12 cellular contexts compared by ENCODE assay signal in the genomic region with DNA sequence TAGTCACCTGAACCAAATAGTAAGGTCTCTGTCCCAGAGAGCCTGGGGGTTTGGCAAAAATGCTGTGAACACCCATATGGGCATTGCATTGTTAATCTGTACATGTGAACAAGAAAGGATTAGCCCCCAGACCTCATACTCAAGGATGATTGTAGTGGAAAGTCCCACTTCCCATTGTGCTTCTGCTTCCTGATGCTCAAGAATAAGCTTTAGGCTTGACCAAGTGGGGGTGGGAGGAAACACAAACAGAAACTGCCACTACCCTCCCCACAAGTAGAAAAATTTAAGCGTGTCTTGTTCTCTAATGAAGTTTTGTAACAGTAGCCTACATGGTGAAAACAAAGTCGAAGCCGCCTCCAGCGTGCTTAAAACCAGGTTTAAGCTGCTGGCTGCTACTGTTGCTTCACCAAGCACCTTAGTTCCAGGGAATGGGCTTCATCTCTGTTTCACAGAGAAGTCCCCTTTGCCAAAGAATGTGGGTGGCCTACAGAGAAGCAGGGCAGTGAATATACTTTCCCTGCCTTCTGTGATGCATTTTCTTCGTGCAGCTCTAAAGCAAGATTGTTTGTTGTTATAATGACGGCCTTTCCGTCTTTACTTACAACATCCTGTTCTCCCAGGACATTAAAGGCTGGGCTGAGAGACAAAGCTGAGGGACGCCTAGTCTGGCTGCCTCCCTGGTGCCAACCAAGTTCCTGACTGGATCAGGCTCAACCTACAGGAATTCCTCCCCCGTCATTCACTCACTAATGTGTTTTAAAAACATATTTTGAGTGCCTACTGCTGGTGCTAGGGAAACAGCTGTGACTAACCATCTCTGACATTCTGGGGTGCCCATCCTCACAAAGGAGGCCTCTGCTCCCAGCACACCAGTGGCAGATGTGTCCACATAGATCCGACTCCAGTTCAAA. TPM values are rescaled to one million over a fixed set of nuclear protein-coding genes. Genes with fewer than 3 reads are reported as not detected.
A peak's percentile ranks its signal among the peaks of the same experiment; 100 is the strongest.
DNase-seq lines count a peak whose midpoint lies in the region; ATAC-seq, FAIRE-seq and TF ChIP-seq lines count a peak whose summit lies in the region.
"Had no signal": no experiment of that assay in that cellular context is flagged by ENCODE, and none has a peak within 500 bp of the region (broad histone marks: within the 10 kb centered on the region; RNA-seq: fewer than 3 reads in every experiment).

No MANE protein-coding gene starts in this region.

- CTCF ChIA-PET in SK-N-SH (lab: Yijun Ruan, JAX), result interaction anchor here (1.2 to 1.5 kb wide), 2 partner anchors 56 to 241 kb away, joined by 3 read pairs; no protein-coding TSS in a partner anchor

- no peak for TF ChIP-seq EP300 in SK-N-SH (IDR thresholded peaks at IDR 0.05; ENCODE audit: borderline replicate concordance in 1 of 2, low read depth in 1 of 2, low read length in 1 of 2)

- POLR2A ChIA-PET in SK-N-SH (lab: Yijun Ruan, JAX), result no interaction called here

- no peak for TF ChIP-seq POLR2A in GM12891 (IDR thresholded peaks at IDR 0.05; ENCODE audit: low read depth, low read length)

- H3K36me3 ChIP-seq in SK-N-SH (replicated peaks in 1 of 2; ENCODE audit: control insufficient read depth in 1 of 2, insufficient read depth in 2 of 2, low read length in 1 of 2) (no peaks in the 10 kb centered on the region), osteoblast (ENCODE audit: insufficient read depth, low read length) (no peaks in the 10 kb centered on the region)

- H3K4me1 ChIP-seq in SK-N-SH (ENCODE audit: control insufficient read depth in 1 of 2, insufficient read depth in 2 of 2, low read depth in 1 of 2, low read length in 1 of 2) (peaks cover 7 to 15% of the 10 kb centered on the region in 2 experiments; a peak in 2 of 4 replicates), osteoblast (ENCODE audit: insufficient read depth, low read length) (peaks cover 16% of the 10 kb centered on the region)

- H3K79me2 ChIP-seq in SK-N-SH (ENCODE audit: insufficient read depth) (no peaks in the 10 kb centered on the region), osteoblast (ENCODE audit: insufficient read depth, low read length) (no peaks in the 10 kb centered on the region)

- no peak for FAIRE-seq in GM12891 (lab: Jason Lieb, UNC)

- no peaks in the 10 kb centered on the region for H3K9me3 ChIP-seq in SK-N-SH
- no peaks in the 10 kb centered on the region for H3K9me3 ChIP-seq in osteoblast (ENCODE audit: low read depth, low read length)

- no peak overlapping the region; the same call in 1 of the 2 replicates for H2AFZ ChIP-seq in SK-N-SH (ENCODE audit: low read depth)
- H2AFZ ChIP-seq in osteoblast (ENCODE audit: low read length), result peak overlapping the region; percentile 70

- H3F3A ChIP-seq in SK-N-SH (replicated peaks; ENCODE audit: insufficient read depth), result peaks cover 7% of the 10 kb centered on the region

- H3K9ac ChIP-seq in SK-N-SH, result peak overlapping the region; percentile 55

- no peak for DNase-seq in GM12891 (ENCODE audit: insufficient read length, low spot score)
- no peak for DNase-seq in SK-N-SH
- peak; percentile 88 for DNase-seq in fibroblast of peridontal ligament (ENCODE audit: extremely low read depth)
- DNase-seq in osteoblast (ENCODE audit: insufficient read length, low spot score, missing footprints), result peak; percentile 85
- no peak for DNase-seq in NCI-H187 treated with DMSO at 0.1 percent for 48 hours (lab: John Stamatoyannopoulos, UW)
- no peak for DNase-seq in SW480 (ENCODE audit: low spot score)
- DNase-seq: effector memory CD8-positive, alpha-beta T cell; NCI-H526 treated with DMSO at 0.1 percent for 48 hours had no signal

- H3K27me3 ChIP-seq in SK-N-SH (ENCODE audit: insufficient read depth) (no peaks in the 10 kb centered on the region), osteoblast (ENCODE audit: insufficient read depth, low read length) (no peaks in the 10 kb centered on the region)

- WGBS in SK-N-SH (ENCODE audit: low lambda C conversion rate), result 69% methylated on average over 10 of the region's 10 CpGs

- H3K4me2 ChIP-seq in SK-N-SH (peak overlapping the region; percentile 49), osteoblast (ENCODE audit: insufficient read depth, low read length) (peak overlapping the region; percentile 50)

- H3K27ac ChIP-seq in SK-N-SH (ENCODE audit: low read depth in 2 of 2, low read length in 1 of 2) (peak overlapping the region in 1 of 2 experiments; percentile 83; a peak in 2 of 4 replicates), osteoblast (ENCODE audit: low read depth, low read length) (peak overlapping the region; percentile 91)

- H3K4me3 ChIP-seq in SK-N-SH (ENCODE audit: low read depth in 2 of 2, low read length in 1 of 2) (no peak overlapping the region), osteoblast (ENCODE audit: insufficient read depth, low read length) (peak overlapping the region; percentile 23)

- no peaks in the 10 kb centered on the region for H4K20me1 ChIP-seq in SK-N-SH (ENCODE audit: insufficient read depth)
- H4K20me1 ChIP-seq in osteoblast (ENCODE audit: insufficient read depth, low read length), result no peaks in the 10 kb centered on the region

- no peaks in the 10 kb centered on the region for H3K9me2 ChIP-seq in SK-N-SH

- ATAC-seq in HG03139 (IDR thresholded peaks at IDR 0.05; ENCODE audit: unreplicated experiment), result no peak
- no peak for ATAC-seq in HG03354 (IDR thresholded peaks at IDR 0.05; ENCODE audit: poor library complexity, severe bottlenecking, unreplicated experiment)
- ATAC-seq: effector memory CD8-positive, alpha-beta T cell had no signal

- no peak for TF ChIP-seq CTCF in SK-N-SH (IDR thresholded peaks at IDR 0.05)
- no peak for TF ChIP-seq CTCF in osteoblast (IDR thresholded peaks at IDR 0.05; ENCODE audit: extremely low read depth, low read depth, low read length)

- no peak for TF ChIP-seq RAD21 in SK-N-SH (IDR thresholded peaks at IDR 0.05; ENCODE audit: low read length)

TF ChIP-seq in GM12891, 5 proteins besides CTCF, POLR2A, EP300 and RAD21:
- TF ChIP-seq PAX5 (IDR thresholded peaks at IDR 0.05; ENCODE audit: insufficient read depth, low read length, severe bottlenecking) (no peak), SPI1 (IDR thresholded peaks at IDR 0.05; ENCODE audit: low read depth, low read length) (peak; percentile 6; the same call in 1 of the 2 replicates)
TF ChIP-seq in GM12891: peak in this region for 1.

TF ChIP-seq in SK-N-SH, 30 proteins besides CTCF, POLR2A, EP300 and RAD21:
- no peak for TF ChIP-seq FOXJ3 (CRISPR knock-in tag; IDR thresholded peaks at IDR 0.05)
- TF ChIP-seq TCF12 (IDR thresholded peaks at IDR 0.05), result 0 out of 2 replicates have a peak, but pooled peaks have one; percentile 10

RNA-seq across cellular contexts. Expression of a gene that starts 32.1 kb away (rescaled TPM):
- 5.6 TPM for polyA plus RNA-seq in GM12891 (2012; ENCODE audit: low read depth, missing spikeins)
- 8.5 and 12.2 TPM in 2 replicates for polyA plus RNA-seq in SK-N-SH (2012; rRNA removed)
- 11.3 and 13.8 TPM in 2 replicates for polyA plus RNA-seq in SK-N-SH (2012; cell fraction: cytosol; rRNA removed)
- polyA plus RNA-seq in SK-N-SH (2012; cell fraction: nucleus; rRNA removed), result 3.7 and 10.9 TPM in 2 replicates
- total RNA-seq in osteoblast, result 56.0 and 58.3 TPM in 2 replicates

RNA-seq across cellular contexts. Expression of a gene that starts 51.5 kb away (rescaled TPM):
- polyA plus RNA-seq in GM12891 (2012; ENCODE audit: low read depth, missing spikeins), result not detected
- polyA plus RNA-seq in SK-N-SH (2012; rRNA removed), result not detected in 2 replicates
- polyA plus RNA-seq in SK-N-SH (2012; cell fraction: cytosol; rRNA removed), result not detected in 2 replicates
- polyA plus RNA-seq in SK-N-SH (2012; cell fraction: nucleus; rRNA removed), result not detected in 2 replicates
- not detected in 2 replicates for total RNA-seq in osteoblast
- total RNA-seq: T-helper 2 cell treated with Interferon-gamma antibody and Interleukin-4, amounts not matched to agents 100 ng/mL and 5 ng/mL, for 36 hours; ureter had no signal

RNA-seq across cellular contexts. Expression of a gene that starts 55.0 kb away (rescaled TPM):
- polyA plus RNA-seq in GM12891 (2012; ENCODE audit: low read depth, missing spikeins), result not detected
- not detected in 2 replicates for polyA plus RNA-seq in SK-N-SH (2012; rRNA removed)
- not detected in 2 replicates for polyA plus RNA-seq in SK-N-SH (2012; cell fraction: cytosol; rRNA removed)
- polyA plus RNA-seq in SK-N-SH (2012; cell fraction: nucleus; rRNA removed), result not detected in 2 replicates
- not detected in 2 replicates for total RNA-seq in osteoblast
- total RNA-seq: T-helper 2 cell treated with Interferon-gamma antibody and Interleukin-4, amounts not matched to agents 100 ng/mL and 5 ng/mL, for 36 hours; ureter had no signal

Comparison
In these comparisons a context has a peak if more than half of its experiments do, and no peak if none do; other contexts are left out.
1. DNase-seq: peak in fibroblast of peridontal ligament (single experiment) and osteoblast (single experiment); none in GM12891 (single experiment), SK-N-SH (single experiment), NCI-H187 treated with DMSO at 0.1 percent for 48 hours (single experiment) and SW480 (single experiment).